Comparison of ENCODE assay signal across 8 cellular contexts in the genomic region with DNA sequence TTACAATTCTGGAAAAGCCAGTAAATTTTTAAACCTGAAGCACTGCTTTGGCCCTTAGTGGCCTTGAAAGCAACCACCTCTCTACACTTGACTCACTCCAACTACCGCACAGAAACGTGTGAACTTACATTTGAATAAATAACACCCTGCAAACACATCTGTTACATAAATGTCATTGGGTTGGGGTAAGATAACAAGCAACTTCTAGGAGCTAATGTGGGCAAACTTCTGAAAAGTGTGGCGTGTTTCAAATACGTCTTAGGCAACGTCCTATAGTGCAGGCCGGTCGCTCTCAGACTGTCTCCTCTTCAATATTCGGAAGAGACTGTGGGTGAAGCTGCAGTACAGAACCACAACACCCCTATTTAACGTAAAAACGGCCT. TPM values are rescaled to one million over a fixed set of nuclear protein-coding genes. Genes with fewer than 3 reads are reported as not detected.
DNase-seq lines count a peak whose midpoint lies in the region; ATAC-seq and TF ChIP-seq lines count a peak whose summit lies in the region.

No MANE protein-coding gene starts in this region.

- ATAC-seq in GM19023 (IDR thresholded peaks at IDR 0.05; ENCODE audit: unreplicated experiment) (peak; percentile 34), HG03159 (IDR thresholded peaks at IDR 0.05; ENCODE audit: unreplicated experiment) (peak; percentile 27)

- H3K4me3 Mint-ChIP-seq in glutamatergic neuron (ENCODE audit: unreplicated experiment) = peak overlapping the region; percentile 97

- TF ChIP-seq CTCF in WI38 (IDR thresholded peaks at IDR 0.05; ENCODE audit: low read depth, low read length) = no peak
- TF ChIP-seq CTCF in glutamatergic neuron (IDR thresholded peaks at IDR 0.05; ENCODE audit: partially characterized antibody, unreplicated experiment) = no peak

- no peaks in the 10 kb centered on the region for H3K27me3 Mint-ChIP-seq in glutamatergic neuron (ENCODE audit: unreplicated experiment)

- peaks cover 4% of the 10 kb centered on the region for H3K36me3 Mint-ChIP-seq in glutamatergic neuron (ENCODE audit: unreplicated experiment)

- no peaks in the 10 kb centered on the region for H3K9me3 Mint-ChIP-seq in glutamatergic neuron (ENCODE audit: unreplicated experiment)

- H3K4me3 ChIP-seq in WI38 (ENCODE audit: low read depth, low read length) = peak overlapping the region; percentile 96

- peaks cover 7% of the 10 kb centered on the region for H3K4me1 Mint-ChIP-seq in glutamatergic neuron (ENCODE audit: low read depth, unreplicated experiment)

- peak overlapping the region; percentile 65 for H3K27ac Mint-ChIP-seq in glutamatergic neuron (ENCODE audit: unreplicated experiment)

- DNase-seq in CD1c-positive myeloid dendritic cell (ENCODE audit: extremely low spot score) (peak; percentile 9), glutamatergic neuron (no peak), pons (ENCODE audit: low spot score) (peak; percentile 15), occipital lobe (lab: John Stamatoyannopoulos, UW) (no peak)
- DNase-seq in stimulated activated naive CD4-positive, alpha-beta T cell treated with Interleukin-2 at 50 U/mL for 16 hours (lab: John Stamatoyannopoulos, UW) = no peak

RNA-seq across cellular contexts. Expression of a gene that starts 0.5 kb away (rescaled TPM):
- total RNA-seq in glutamatergic neuron (ENCODE audit: unreplicated experiment) = 14.7 TPM
- 51.5 TPM for total RNA-seq in occipital lobe

Comparison
In these comparisons a context has a peak if more than half of its experiments do, and no peak if none do; other contexts are left out.
1. DNase-seq: peak in CD1c-positive myeloid dendritic cell (single experiment) and pons (single experiment); none in glutamatergic neuron (single experiment), occipital lobe (single experiment) and stimulated activated naive CD4-positive, alpha-beta T cell treated with Interleukin-2 at 50 U/mL for 16 hours (single experiment).